Comparison of ENCODE assay signal across 34 cellular contexts in the genomic region with DNA sequence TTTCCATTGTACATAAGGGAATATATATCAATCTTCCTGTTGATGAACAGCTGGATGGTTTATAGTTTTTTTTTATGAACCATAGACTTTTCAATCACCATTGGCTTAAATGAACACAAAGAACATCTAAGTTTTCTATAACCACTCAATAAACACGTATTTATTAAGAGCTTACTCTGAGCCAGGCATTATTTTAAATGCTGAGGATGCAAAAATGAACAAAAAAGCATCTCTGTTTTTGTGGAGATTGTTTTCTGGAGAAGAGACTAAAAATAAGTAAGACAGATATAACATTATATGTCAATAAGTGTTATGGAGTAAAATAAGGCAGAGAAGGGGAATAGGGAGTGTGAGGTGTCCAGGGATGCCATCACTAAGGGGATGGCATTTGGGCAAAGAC. TPM values are rescaled to one million over a fixed set of nuclear protein-coding genes. Genes with fewer than 3 reads are reported as not detected.
"Had no signal": no experiment of that assay in that cellular context is flagged by ENCODE, and none has a peak within 500 bp of the region (broad histone marks: within the 10 kb centered on the region; RNA-seq: fewer than 3 reads in every experiment).

No MANE protein-coding gene starts in this region.

- H3K36me3 ChIP-seq: neural progenitor cell, ovary, spleen, thoracic aorta, thyroid gland, tibial nerve, upper lobe of left lung, vagina had no signal

- H3K9ac ChIP-seq: neural progenitor cell, parathyroid adenoma had no signal

- H3K4me1 Mint-ChIP-seq: naive thymus-derived CD4-positive, alpha-beta T cell; natural killer cell; nephron; neural progenitor cell; stimulated activated memory B cell treated with anti-CD40 and anti-IgM and Interleukin-4, amounts not matched to agents 10 μg/mL and 1 μg/mL and 100 μg/mL, for 72 hours; stimulated activated naive CD8-positive, alpha-beta T cell treated with anti-CD3 and anti-CD28 coated beads, Interleukin-15, amount 100 ng/mL, for 72 hours had no signal

- H3K27me3 ChIP-seq: neural progenitor cell, ovary, spleen, thyroid gland, tibial nerve, upper lobe of left lung, vagina had no signal

- H3K9me3 Mint-ChIP-seq: natural killer cell; neural progenitor cell; stimulated activated memory B cell treated with anti-CD40 and anti-IgM and Interleukin-4, amounts not matched to agents 10 μg/mL and 1 μg/mL and 100 μg/mL, for 72 hours had no signal

- H3K4me3 Mint-ChIP-seq: naive thymus-derived CD4-positive, alpha-beta T cell; natural killer cell; nephron; neural progenitor cell; stimulated activated memory B cell treated with anti-CD40 and anti-IgM and Interleukin-4, amounts not matched to agents 10 μg/mL and 1 μg/mL and 100 μg/mL, for 72 hours; stimulated activated naive CD8-positive, alpha-beta T cell treated with anti-CD3 and anti-CD28 coated beads, Interleukin-15, amount 100 ng/mL, for 72 hours had no signal

- H3K4me1 ChIP-seq: neural progenitor cell, parathyroid adenoma, psoas muscle, spleen, thyroid gland, tibial nerve, upper lobe of left lung, vagina had no signal

- H3K27ac ChIP-seq: neural progenitor cell, ovary, parathyroid adenoma, psoas muscle, skin epidermis, spleen, thoracic aorta, thyroid gland, tibial nerve, upper lobe of left lung, vagina had no signal

- H3K9me3 ChIP-seq: ovary, psoas muscle, spleen, thoracic aorta, thyroid gland, tibial nerve, upper lobe of left lung, vagina had no signal

- H3K79me2 ChIP-seq: parathyroid adenoma had no signal

- H3K36me3 Mint-ChIP-seq: naive thymus-derived CD4-positive, alpha-beta T cell; natural killer cell; neural progenitor cell; stimulated activated memory B cell treated with anti-CD40 and anti-IgM and Interleukin-4, amounts not matched to agents 10 μg/mL and 1 μg/mL and 100 μg/mL, for 72 hours had no signal

- H3K4me2 ChIP-seq: neural progenitor cell, smooth muscle cell had no signal

- DNase-seq: naive thymus-derived CD4-positive, alpha-beta T cell; natural killer cell; occipital lobe; ovary; posterior cingulate gyrus; psoas muscle; right cardiac atrium; spleen; stimulated activated CD4-positive, alpha-beta T cell treated with anti-CD3 and anti-CD28 coated beads, Interleukin-12 subunit alpha, Interleukin-12 subunit beta, amount 100 ng/mL, for 4 hours; stimulated activated CD4-positive, alpha-beta T cell treated with anti-CD3 and anti-CD28 coated beads, Interleukin-1b, Interleukin-23, amount 100 ng/mL, for 48 hours; stimulated activated CD4-positive, alpha-beta T cell treated with anti-CD3 and anti-CD28 coated beads, Interleukin-4, amount 100 ng/mL, for 1 hour; stimulated activated CD4-positive, alpha-beta T cell treated with anti-CD3 and anti-CD28 coated beads, Interleukin-4, amount 100 ng/mL, for 4 hours; stimulated activated CD8-positive, alpha-beta memory T cell treated with anti-CD3 and anti-CD28 coated beads, Interleukin-4, amount 100 ng/mL, for 48 hours; stimulated activated naive CD4-positive, alpha-beta T cell; stimulated activated naive CD8-positive, alpha-beta T cell treated with anti-CD3 and anti-CD28 coated beads, Interleukin-15, amount 100 ng/mL, for 72 hours; stimulated activated naive CD8-positive, alpha-beta T cell treated with anti-CD3 and anti-CD28 coated beads, Interleukin-15, Interleukin-2, amounts not matched to agents 100 U/mL and 50 U/mL, for 24 hours; substantia nigra; thyroid gland; trophoblast cell; upper lobe of left lung had no signal

- H3K27me3 Mint-ChIP-seq: progenitor cell of endocrine pancreas; stimulated activated memory B cell treated with anti-CD40 and anti-IgM and Interleukin-4, amounts not matched to agents 10 μg/mL and 1 μg/mL and 100 μg/mL, for 72 hours; stimulated activated naive CD8-positive, alpha-beta T cell treated with anti-CD3 and anti-CD28 coated beads, Interleukin-15, amount 100 ng/mL, for 72 hours had no signal

- H3K4me3 ChIP-seq: neural progenitor cell, ovary, psoas muscle, skin epidermis, smooth muscle cell, spleen, thoracic aorta, thyroid gland, tibial nerve, upper lobe of left lung, vagina had no signal

- FAIRE-seq: urothelium cell line had no signal

- H2AFZ ChIP-seq: neural progenitor cell, parathyroid adenoma had no signal

- ATAC-seq: naive thymus-derived CD4-positive, alpha-beta T cell; natural killer cell; psoas muscle; right cardiac atrium; sciatic nerve; stimulated activated memory B cell treated with anti-CD40 and anti-IgM and Interleukin-4, amounts not matched to agents 10 μg/mL and 1 μg/mL and 100 μg/mL, for 72 hours; stimulated activated naive CD8-positive, alpha-beta T cell treated with anti-CD3 and anti-CD28 coated beads, Interleukin-15, amount 100 ng/mL, for 72 hours; stimulated activated naive CD8-positive, alpha-beta T cell treated with anti-CD3 and anti-CD28 coated beads, Interleukin-15, Interleukin-2, amounts not matched to agents 100 U/mL and 50 U/mL, for 24 hours had no signal

- H3K27ac Mint-ChIP-seq: naive thymus-derived CD4-positive, alpha-beta T cell; natural killer cell; nephron; neural progenitor cell; progenitor cell of endocrine pancreas; stimulated activated memory B cell treated with anti-CD40 and anti-IgM and Interleukin-4, amounts not matched to agents 10 μg/mL and 1 μg/mL and 100 μg/mL, for 72 hours; stimulated activated naive CD8-positive, alpha-beta T cell treated with anti-CD3 and anti-CD28 coated beads, Interleukin-15, amount 100 ng/mL, for 72 hours had no signal

RNA-seq across cellular contexts. Expression of a gene that starts 52.1 kb away (rescaled TPM):
- total RNA-seq: osteoblast, renal cortical epithelial cell, right cardiac atrium, spleen, thoracic aorta, thyroid gland, tibial nerve had no signal
- polyA plus RNA-seq: naive thymus-derived CD4-positive, alpha-beta T cell; right cardiac atrium had no signal
